Comparison of ENCODE assay signal across 21 cellular contexts in genomic region chr1:2407991-2408275, GRCh38. TPM values are rescaled to one million over a fixed set of nuclear protein-coding genes. Genes with fewer than 3 reads are reported as not detected.
A peak's percentile ranks its signal among the peaks of the same experiment; 100 is the strongest.
DNase-seq lines count a peak whose midpoint lies in the region; ATAC-seq and TF ChIP-seq lines count a peak whose summit lies in the region.
"Had no signal": no experiment of that assay in that cellular context is flagged by ENCODE, and none has a peak within 500 bp of the region (broad histone marks: within the 10 kb centered on the region; RNA-seq: fewer than 3 reads in every experiment).

No MANE protein-coding gene starts in this region.

- H3K4me1 ChIP-seq in left ventricle myocardium inferior: peaks cover 40% of the 10 kb centered on the region
- H3K4me1 ChIP-seq: BE2C had no signal

- intact Hi-C loops in left ventricle myocardium inferior (cut with micrococcal nuclease): no loop called here
- intact Hi-C loops in Right ventricle myocardium inferior (cut with DNase I): no loop called here

- no peak for ATAC-seq in Right ventricle myocardium inferior
- no peak for ATAC-seq in central memory CD8-positive, alpha-beta T cell (replicated peaks; ENCODE audit: extremely low read depth, poor library complexity, severe bottlenecking)
- no peak for ATAC-seq in stimulated activated effector memory CD8-positive, alpha-beta T cell treated with anti-CD3 and anti-CD28 coated beads, Interleukin-12 subunit alpha, Interleukin-12 subunit beta, amount 100 ng/mL, for 72 hours
- no peak for ATAC-seq in natural killer cell treated with Interleukin-12 subunit alpha and Interleukin-12 subunit beta and Interleukin-15 and Interleukin-18, amount 100 ng/mL, for 72 hours

- H3K36me3 ChIP-seq in left ventricle myocardium inferior: peaks cover 55% of the 10 kb centered on the region

- H3K4me3 Mint-ChIP-seq in central memory CD8-positive, alpha-beta T cell: no peak overlapping the region
- H3K4me3 Mint-ChIP-seq in stimulated activated effector memory CD8-positive, alpha-beta T cell treated with anti-CD3 and anti-CD28 coated beads, Interleukin-12 subunit alpha, Interleukin-12 subunit beta, amount 100 ng/mL, for 72 hours: no peak overlapping the region
- H3K4me3 Mint-ChIP-seq in natural killer cell treated with Interleukin-12 subunit alpha and Interleukin-12 subunit beta and Interleukin-15 and Interleukin-18, amount 100 ng/mL, for 72 hours: no peak overlapping the region
- H3K4me3 Mint-ChIP-seq: CD14-positive monocyte had no signal

- TF ChIP-seq CTCF in left ventricle myocardium inferior (IDR thresholded peaks at IDR 0.05; ENCODE audit: borderline replicate concordance): no peak

- peak overlapping the region; percentile 78 for H3K27ac Mint-ChIP-seq in central memory CD8-positive, alpha-beta T cell (ENCODE audit: low read depth)
- H3K27ac Mint-ChIP-seq in stimulated activated effector memory CD8-positive, alpha-beta T cell treated with anti-CD3 and anti-CD28 coated beads, Interleukin-12 subunit alpha, Interleukin-12 subunit beta, amount 100 ng/mL, for 72 hours: peak overlapping the region; percentile 61
- H3K27ac Mint-ChIP-seq in natural killer cell treated with Interleukin-12 subunit alpha and Interleukin-12 subunit beta and Interleukin-15 and Interleukin-18, amount 100 ng/mL, for 72 hours: no peak overlapping the region
- H3K27ac Mint-ChIP-seq: CD4-positive, alpha-beta T cell had no signal

- no peaks in the 10 kb centered on the region for H3K9me3 Mint-ChIP-seq in central memory CD8-positive, alpha-beta T cell
- no peaks in the 10 kb centered on the region for H3K9me3 Mint-ChIP-seq in stimulated activated effector memory CD8-positive, alpha-beta T cell treated with anti-CD3 and anti-CD28 coated beads, Interleukin-12 subunit alpha, Interleukin-12 subunit beta, amount 100 ng/mL, for 72 hours
- no peaks in the 10 kb centered on the region for H3K9me3 Mint-ChIP-seq in natural killer cell treated with Interleukin-12 subunit alpha and Interleukin-12 subunit beta and Interleukin-15 and Interleukin-18, amount 100 ng/mL, for 72 hours
- H3K9me3 Mint-ChIP-seq: CD14-positive monocyte; CD4-positive, alpha-beta T cell; CD8-positive, alpha-beta memory T cell had no signal

- no peaks in the 10 kb centered on the region for H3K27me3 Mint-ChIP-seq in central memory CD8-positive, alpha-beta T cell
- H3K27me3 Mint-ChIP-seq in natural killer cell treated with Interleukin-12 subunit alpha and Interleukin-12 subunit beta and Interleukin-15 and Interleukin-18, amount 100 ng/mL, for 72 hours: no peaks in the 10 kb centered on the region
- H3K27me3 Mint-ChIP-seq: CD4-positive, alpha-beta T cell; CD8-positive, alpha-beta memory T cell had no signal

- H3K27ac ChIP-seq in left ventricle myocardium inferior (replicated peaks): peak overlapping the region; percentile 72
- H3K27ac ChIP-seq: 22Rv1; A549; BLaER1 treated with 17β-estradiol and CSF1 and Interleukin-3, amounts not matched to agents 10 nM and 100 nM; GM23248 had no signal

- no peaks in the 10 kb centered on the region for H3K9me3 ChIP-seq in left ventricle myocardium inferior (replicated peaks)
- H3K9me3 ChIP-seq: A549; BE2C; BLaER1 treated with 17β-estradiol and CSF1 and Interleukin-3, amounts not matched to agents 10 nM and 100 nM had no signal

- H3K36me3 Mint-ChIP-seq in central memory CD8-positive, alpha-beta T cell (ENCODE audit: insufficient read depth): peaks cover 23% of the 10 kb centered on the region
- H3K36me3 Mint-ChIP-seq in stimulated activated effector memory CD8-positive, alpha-beta T cell treated with anti-CD3 and anti-CD28 coated beads, Interleukin-12 subunit alpha, Interleukin-12 subunit beta, amount 100 ng/mL, for 72 hours: peaks cover 41% of the 10 kb centered on the region
- no peaks in the 10 kb centered on the region for H3K36me3 Mint-ChIP-seq in natural killer cell treated with Interleukin-12 subunit alpha and Interleukin-12 subunit beta and Interleukin-15 and Interleukin-18, amount 100 ng/mL, for 72 hours

- peaks cover 5% of the 10 kb centered on the region for H3K4me1 Mint-ChIP-seq in central memory CD8-positive, alpha-beta T cell
- no peaks in the 10 kb centered on the region for H3K4me1 Mint-ChIP-seq in stimulated activated effector memory CD8-positive, alpha-beta T cell treated with anti-CD3 and anti-CD28 coated beads, Interleukin-12 subunit alpha, Interleukin-12 subunit beta, amount 100 ng/mL, for 72 hours
- H3K4me1 Mint-ChIP-seq in natural killer cell treated with Interleukin-12 subunit alpha and Interleukin-12 subunit beta and Interleukin-15 and Interleukin-18, amount 100 ng/mL, for 72 hours (ENCODE audit: low read depth in 2 of 2): peaks cover 0 to 8% of the 10 kb centered on the region in 2 donors

- peak overlapping the region; percentile 55 for H3K4me3 ChIP-seq in left ventricle myocardium inferior
- H3K4me3 ChIP-seq: A549; BLaER1 treated with 17β-estradiol and CSF1 and Interleukin-3, amounts not matched to agents 10 nM and 100 nM; GM23248 had no signal

- DNase-seq in left ventricle myocardium inferior (no peak), Right ventricle myocardium inferior (ENCODE audit: missing footprints) (no peak)
- DNase-seq in central memory CD8-positive, alpha-beta T cell (ENCODE audit: low spot score in 2 of 2): no peak
- no peak for DNase-seq in stimulated activated effector memory CD8-positive, alpha-beta T cell treated with anti-CD3 and anti-CD28 coated beads, Interleukin-12 subunit alpha, Interleukin-12 subunit beta, amount 100 ng/mL, for 72 hours (ENCODE audit: low spot score in 2 of 2)
- DNase-seq in activated CD4-positive, alpha-beta T cell treated with anti-CD3 and anti-CD28 coated beads for 48 hours: no peak
- no peak for DNase-seq in natural killer cell treated with Interleukin-12 subunit alpha and Interleukin-12 subunit beta and Interleukin-15 and Interleukin-18, amount 100 ng/mL, for 72 hours (ENCODE audit: low spot score)
- DNase-seq: ACHN; AML-193; BE2C; CD4-positive, alpha-beta T cell; CD8-positive, alpha-beta memory T cell; DMS53; DMS79 treated with DMSO at 0.1 percent for 48 hours; GF-D8; GM23248; H7; HCEC 1CT had no signal

- H3K27me3 ChIP-seq in left ventricle myocardium inferior (ENCODE audit: low read depth): no peaks in the 10 kb centered on the region
- H3K27me3 ChIP-seq: BE2C; BLaER1 treated with 17β-estradiol and CSF1 and Interleukin-3, amounts not matched to agents 10 nM and 100 nM had no signal

RNA-seq across cellular contexts. Expression of gene PEX10, which starts 4.4 kb away (rescaled TPM):
- total RNA-seq in left ventricle myocardium inferior (15.8 TPM), Right ventricle myocardium inferior (14.5 TPM)
- 10 to 100 TPM; 10.7 to 18.9 TPM for total RNA-seq in natural killer cell treated with Interleukin-12 subunit alpha and Interleukin-12 subunit beta and Interleukin-15 and Interleukin-18, amount 100 ng/mL, for 72 hours

RNA-seq across cellular contexts. Expression of gene RER1, which starts 16.3 kb away (rescaled TPM):
- total RNA-seq in left ventricle myocardium inferior (80.5 TPM), Right ventricle myocardium inferior (85.8 TPM)
- 100 to 1,000 TPM; 139 to 161 TPM for total RNA-seq in natural killer cell treated with Interleukin-12 subunit alpha and Interleukin-12 subunit beta and Interleukin-15 and Interleukin-18, amount 100 ng/mL, for 72 hours

RNA-seq across cellular contexts. Expression of gene MORN1, which starts 16.6 kb away (rescaled TPM):
- total RNA-seq in left ventricle myocardium inferior: 4.5 TPM
- total RNA-seq in Right ventricle myocardium inferior: 4.9 TPM
- total RNA-seq in natural killer cell treated with Interleukin-12 subunit alpha and Interleukin-12 subunit beta and Interleukin-15 and Interleukin-18, amount 100 ng/mL, for 72 hours: 1 to 10 TPM; 4.0 to 7.5 TPM

Comparison
In these comparisons a context has a peak if more than half of its experiments do, and no peak if none do; other contexts are left out.
1. H3K27ac Mint-ChIP-seq: peak in central memory CD8-positive, alpha-beta T cell (single experiment) and stimulated activated effector memory CD8-positive, alpha-beta T cell treated with anti-CD3 and anti-CD28 coated beads, Interleukin-12 subunit alpha, Interleukin-12 subunit beta, amount 100 ng/mL, for 72 hours (single experiment); none in natural killer cell treated with Interleukin-12 subunit alpha and Interleukin-12 subunit beta and Interleukin-15 and Interleukin-18, amount 100 ng/mL, for 72 hours (0 of 2).